ENCODE assay signal across 28 cellular contexts in genomic region chr12:52755533-52755932, GRCh38. TPM values are rescaled to one million over a fixed set of nuclear protein-coding genes. Genes with fewer than 3 reads are reported as not detected.
"Had no signal": no experiment of that assay in that cellular context is flagged by ENCODE, and none has a peak within 500 bp of the region (broad histone marks: within the 10 kb centered on the region; RNA-seq: fewer than 3 reads in every experiment).

No MANE protein-coding gene starts in this region.

- H3K27me3 ChIP-seq: testis, thyroid gland, tibial nerve, upper lobe of left lung, uterus, vagina had no signal

- DNase-seq: stimulated activated CD4-positive, alpha-beta T cell treated with anti-CD3 and anti-CD28 coated beads, Interleukin-2, amount 100 ng/mL, for 48 hours; stimulated activated CD4-positive, alpha-beta T cell treated with anti-CD3 and anti-CD28 coated beads, Interleukin-4, amount 100 ng/mL, for 1 hour; stimulated activated CD4-positive, alpha-beta T cell treated with anti-CD3 and anti-CD28 coated beads, Interleukin-4, amount 100 ng/mL, for 24 hours; stimulated activated CD4-positive, alpha-beta T cell treated with anti-CD3 and anti-CD28 coated beads, Interleukin-4, amount 100 ng/mL, for 4 hours; stimulated activated CD8-positive, alpha-beta memory T cell treated with anti-CD3 and anti-CD28 coated beads, Interleukin-4, amount 100 ng/mL, for 48 hours; stimulated activated naive B cell treated with anti-CD40 and anti-IgM and Interleukin-4, amounts not matched to agents 10 μg/mL and 1 μg/mL and 100 μg/mL, for 72 hours; stimulated activated naive CD4-positive, alpha-beta T cell; stimulated activated naive CD4-positive, alpha-beta T cell treated with Interleukin-2 at 50 U/mL for 16 hours; stimulated activated naive CD8-positive, alpha-beta T cell treated with anti-CD3 and anti-CD28 coated beads, Interleukin-15, amount 100 ng/mL, for 72 hours; stimulated activated naive CD8-positive, alpha-beta T cell treated with anti-CD3 and anti-CD28 coated beads, Interleukin-15, Interleukin-2, amounts not matched to agents 100 U/mL and 50 U/mL, for 24 hours; stomach; substantia nigra; testis; thyroid gland; tibial artery; transverse colon; trophoblast cell; upper lobe of left lung; upper lobe of right lung; uterus had no signal

- H3K4me1 ChIP-seq: stomach, suprapubic skin, testis, thyroid gland, tibial artery, tibial nerve, transverse colon, upper lobe of left lung, upper lobe of right lung, uterus, vagina had no signal

- H3K4me3 ChIP-seq: stomach, suprapubic skin, testis, thoracic aorta, thyroid gland, tibial artery, tibial nerve, transverse colon, upper lobe of left lung, upper lobe of right lung, uterus, vagina had no signal

- H3K9me3 ChIP-seq: testis, thyroid gland, uterus, vagina had no signal

- H3K36me3 ChIP-seq: stomach, suprapubic skin, thoracic aorta, thyroid gland, tibial artery, tibial nerve, transverse colon, upper lobe of left lung, upper lobe of right lung, uterus, vagina had no signal

- H3K27ac ChIP-seq: stomach, suprapubic skin, testis, thoracic aorta, thyroid gland, tibial artery, tibial nerve, transverse colon, upper lobe of left lung, upper lobe of right lung, uterus, vagina had no signal

RNA-seq across cellular contexts. Expression of gene KRT76, which starts 21.6 kb away (rescaled TPM):
- total RNA-seq: stomach, subcutaneous adipose tissue, suprapubic skin, temporal lobe, testis, thoracic aorta, thyroid gland, tibial nerve, transverse colon, upper lobe of left lung, upper lobe of right lung, ureter, urinary bladder, uterus, vagina had no signal

RNA-seq across cellular contexts. Expression of gene KRT3, which starts 40.4 kb away (rescaled TPM):
- total RNA-seq: stomach, subcutaneous adipose tissue, suprapubic skin, temporal lobe, testis, thoracic aorta, thyroid gland, tibial nerve, transverse colon, upper lobe of left lung, upper lobe of right lung, ureter, urinary bladder, uterus, vagina had no signal

RNA-seq across cellular contexts. Expression of gene KRT77, which starts 52.2 kb away (rescaled TPM):
- total RNA-seq: stomach, thyroid gland, tibial nerve, transverse colon, upper lobe of left lung, upper lobe of right lung, ureter, urinary bladder, uterus had no signal

RNA-seq across cellular contexts. Expression of gene KRT4, which starts 58.4 kb away (rescaled TPM):
- total RNA-seq: subcutaneous adipose tissue, temporal lobe, thoracic aorta, tibial nerve, transverse colon, uterus had no signal
